Comparison of ENCODE assay signal across 9 cellular contexts in the genomic region with DNA sequence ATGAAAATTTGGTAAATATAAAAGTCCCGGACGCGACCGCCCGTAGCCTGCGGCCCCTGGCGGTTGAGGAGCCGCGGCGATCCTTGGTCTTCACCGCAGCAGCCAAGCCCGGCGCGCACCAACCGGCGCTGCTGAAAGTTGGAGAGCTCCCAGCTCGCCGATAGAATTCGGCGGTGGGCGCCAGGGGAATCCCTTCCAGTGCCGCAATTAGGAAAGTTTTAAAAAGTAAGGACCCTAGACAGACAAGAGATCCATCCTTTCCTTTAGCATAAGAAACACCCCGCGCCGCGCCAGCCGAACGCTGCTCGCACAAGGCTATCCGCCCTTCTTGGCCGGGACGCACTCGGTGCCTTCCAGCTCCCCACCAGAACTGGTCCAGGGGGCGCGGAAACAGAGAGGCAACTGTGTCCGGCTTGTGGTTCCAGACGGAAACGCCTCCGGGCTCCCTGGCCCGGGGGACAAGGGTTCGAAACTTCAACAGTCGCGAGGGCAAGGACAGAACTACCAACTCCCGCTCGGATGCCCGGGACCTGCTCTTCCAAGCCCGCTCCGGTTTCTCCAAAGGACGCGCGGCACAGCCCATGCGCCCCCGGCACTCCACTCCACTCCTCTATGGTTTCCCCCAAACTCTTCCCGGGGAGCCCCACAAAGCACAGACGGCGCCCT. TPM values are rescaled to one million over a fixed set of nuclear protein-coding genes. Genes with fewer than 3 reads are reported as not detected.
DNase-seq lines count a peak whose midpoint lies in the region; ATAC-seq, FAIRE-seq and TF ChIP-seq lines count a peak whose summit lies in the region.
"Had no signal": no experiment of that assay in that cellular context is flagged by ENCODE, and none has a peak within 500 bp of the region (broad histone marks: within the 10 kb centered on the region; RNA-seq: fewer than 3 reads in every experiment).

No MANE protein-coding gene starts in this region.

- ATAC-seq in GM19438 (IDR thresholded peaks at IDR 0.05; ENCODE audit: low read depth, unreplicated experiment), result peak; percentile 32
- ATAC-seq in HepG2, result peak; percentile 71
- ATAC-seq in stimulated activated naive CD8-positive, alpha-beta T cell treated with anti-CD3 and anti-CD28 coated beads, Interleukin-15, amount 100 ng/mL, for 72 hours, result peak; percentile 21
- no peak for ATAC-seq in GM18861 (IDR thresholded peaks at IDR 0.05; ENCODE audit: unreplicated experiment)

- H3K4me3 Mint-ChIP-seq in stimulated activated naive CD8-positive, alpha-beta T cell treated with anti-CD3 and anti-CD28 coated beads, Interleukin-15, amount 100 ng/mL, for 72 hours, result peak overlapping the region; percentile 81 to 87

- FAIRE-seq in D721Med (lab: Jason Lieb, UNC) (no peak), HepG2 (lab: Jason Lieb, UNC) (no peak)
- FAIRE-seq: TTC549 had no signal

- H3K9ac ChIP-seq in OCI-LY3 (ENCODE audit: low read length) (peak overlapping the region; percentile 89), colonic mucosa (ENCODE audit: low read depth in 2 of 2, low read length in 2 of 2) (no peak overlapping the region), HepG2 (ENCODE audit: insufficient read depth, low read depth, low read length) (no peak overlapping the region)

- peak overlapping the region; percentile 75 for H3K27ac ChIP-seq in OCI-LY3 (ENCODE audit: low read length)
- no peak overlapping the region for H3K27ac ChIP-seq in colonic mucosa
- no peak overlapping the region for H3K27ac ChIP-seq in HepG2 (ENCODE audit: extremely low read length, insufficient read depth, low read length)

- H3K36me3 ChIP-seq in OCI-LY3 (replicated peaks; ENCODE audit: low read depth, low read length) (peaks cover 35% of the 10 kb centered on the region), colonic mucosa (no peaks in the 10 kb centered on the region), HepG2 (replicated peaks in 1 of 2; ENCODE audit: control insufficient read depth in 1 of 2, insufficient read depth in 2 of 2, low read length in 2 of 2) (no peaks in the 10 kb centered on the region)

- H3K4me3 ChIP-seq in OCI-LY3 (ENCODE audit: low read length), result peak overlapping the region; percentile 89
- peak overlapping the region; percentile 37 for H3K4me3 ChIP-seq in colonic mucosa
- H3K4me3 ChIP-seq in HepG2 (replicated peaks in 1 of 3; ENCODE audit: insufficient read depth in 1 of 3, low read depth in 2 of 3, low read length in 3 of 3), result peak overlapping the region in 1 of 3 experiments; percentile 10; a peak in 1 of 6 replicates

- TF ChIP-seq CTCF in D721Med (IDR thresholded peaks at IDR 0.05; ENCODE audit: insufficient read depth, missing control alignments), result peak; percentile 49
- peak; percentile 65 for TF ChIP-seq CTCF in OCI-LY3 (IDR thresholded peaks at IDR 0.05; ENCODE audit: low read depth, low read length)
- TF ChIP-seq CTCF in colonic mucosa (IDR thresholded peaks at IDR 0.05), result peak; percentile 21
- peak; percentile 52 for TF ChIP-seq CTCF in HepG2 (CRISPR knock-in tag; IDR thresholded peaks at IDR 0.05)

- intact Hi-C loops in colonic mucosa (cut with DNase I) (loop anchor here (10.0 kb wide), 1 partner anchor 230 kb away; no protein-coding TSS in a partner anchor), HepG2 (cut with micrococcal nuclease; ENCODE audit: unreplicated experiment) (loop anchor here (5.0 kb wide), 1 partner anchor 243 kb away; no protein-coding TSS in a partner anchor)

- H4K20me1 ChIP-seq in OCI-LY3 (ENCODE audit: insufficient read depth, low read length) (peaks cover 46% of the 10 kb centered on the region), HepG2 (ENCODE audit: insufficient read depth, low read length) (no peaks in the 10 kb centered on the region)

- TF ChIP-seq POLR2A in HepG2 (IDR thresholded peaks at IDR 0.05; ENCODE audit: insufficient read depth in 1 of 2, low read depth in 2 of 2, low read length in 2 of 2), result no peak

- H3K27me3 Mint-ChIP-seq in stimulated activated naive CD8-positive, alpha-beta T cell treated with anti-CD3 and anti-CD28 coated beads, Interleukin-15, amount 100 ng/mL, for 72 hours, result peaks cover 61% of the 10 kb centered on the region

- H3K79me2 ChIP-seq in OCI-LY3 (ENCODE audit: low read length) (peaks cover 75% of the 10 kb centered on the region), HepG2 (ENCODE audit: insufficient read depth, low read length) (no peaks in the 10 kb centered on the region)

- no peak for TF ChIP-seq EP300 in HepG2 (IDR thresholded peaks at IDR 0.05; ENCODE audit: low read depth in 2 of 2, low read length in 2 of 2)
- TF ChIP-seq EP300 in HepG2 (CRISPR knock-in tag; IDR thresholded peaks at IDR 0.05; ENCODE audit: borderline replicate concordance), result no peak

- TF ChIP-seq RAD21 in HepG2 (CRISPR knock-in tag; IDR thresholded peaks at IDR 0.05), result no peak

- CTCF ChIA-PET in HepG2 (lab: Yijun Ruan, JAX; ENCODE audit: low intra/inter-chr PET ratio, low total read pairs), result no interaction called here

- in situ Hi-C loops in HepG2 (cut with HindIII; ENCODE audit: extremely low pct_ligation_motif_present, low pct_unique_long_range_greater_than_20kb), result loop anchor here (25.0 kb wide), 1 partner anchor 453 kb away; no protein-coding TSS in a partner anchor

- BruUV-seq in HepG2 (replicated peaks; lab: Mats Ljungman, UMichigan), result no TSS peak

- H3K4me1 ChIP-seq in OCI-LY3 (ENCODE audit: low read length) (peaks cover 46% of the 10 kb centered on the region), colonic mucosa (peaks cover 5% of the 10 kb centered on the region), HepG2 (ENCODE audit: insufficient read depth, low read length) (peaks cover 17% of the 10 kb centered on the region)

- DNase-seq in D721Med (ENCODE audit: insufficient read length, low spot score) (no peak), colonic mucosa (peak; percentile 34), HepG2 (ENCODE audit: low spot score) (peak; percentile 8), COLO829 (ENCODE audit: low spot score) (no peak)
- DNase-seq in stimulated activated naive CD8-positive, alpha-beta T cell treated with anti-CD3 and anti-CD28 coated beads, Interleukin-15, amount 100 ng/mL, for 72 hours, result peak; percentile 20 to 26

- H2AFZ ChIP-seq in OCI-LY3 (ENCODE audit: low read depth, low read length) (no peak overlapping the region), HepG2 (ENCODE audit: low read length) (no peak overlapping the region)

- no peaks in the 10 kb centered on the region for H3K9me3 Mint-ChIP-seq in stimulated activated naive CD8-positive, alpha-beta T cell treated with anti-CD3 and anti-CD28 coated beads, Interleukin-15, amount 100 ng/mL, for 72 hours

- H3K4me2 ChIP-seq in OCI-LY3 (ENCODE audit: low read length) (peak overlapping the region; percentile 89), HepG2 (ENCODE audit: low read depth, low read length) (peak overlapping the region; percentile 27; the same call in 1 of the 2 replicates)

- H3K9me3 ChIP-seq in OCI-LY3 (ENCODE audit: insufficient read depth, low read length), result no peaks in the 10 kb centered on the region
- H3K9me3 ChIP-seq in colonic mucosa, result no peaks in the 10 kb centered on the region
- H3K9me3 ChIP-seq in HepG2 (ENCODE audit: low read length), result no peaks in the 10 kb centered on the region

- 5% methylated on average over 37 of the region's 56 CpGs for WGBS in HepG2 (ENCODE audit: low lambda C conversion rate)

- H3K27me3 ChIP-seq in OCI-LY3 (ENCODE audit: low read depth, low read length), result no peaks in the 10 kb centered on the region
- peaks cover 7% of the 10 kb centered on the region for H3K27me3 ChIP-seq in colonic mucosa
- peaks cover 2 to 38% of the 10 kb centered on the region in 2 experiments; a peak in 3 of 5 replicates for H3K27me3 ChIP-seq in HepG2 (ENCODE audit: control insufficient read depth in 1 of 2, insufficient read depth in 2 of 2, low read length in 2 of 2)

- peaks cover 38% of the 10 kb centered on the region for H3K4me1 Mint-ChIP-seq in stimulated activated naive CD8-positive, alpha-beta T cell treated with anti-CD3 and anti-CD28 coated beads, Interleukin-15, amount 100 ng/mL, for 72 hours

- POLR2A ChIA-PET in HepG2 (lab: Yijun Ruan, JAX), result no interaction called here

- peak overlapping the region in 1 of 2 donors; percentile 43 for H3K27ac Mint-ChIP-seq in stimulated activated naive CD8-positive, alpha-beta T cell treated with anti-CD3 and anti-CD28 coated beads, Interleukin-15, amount 100 ng/mL, for 72 hours

TF ChIP-seq in HepG2, 621 proteins besides CTCF, POLR2A, EP300 and RAD21 (continues in another document):
- TF ChIP-seq ZSCAN9 (CRISPR knock-in tag; IDR thresholded peaks at IDR 0.05; ENCODE audit: borderline replicate concordance) (no peak), ZNF207 (IDR thresholded peaks at IDR 0.05; ENCODE audit: borderline replicate concordance) (no peak), ATAD3A (CRISPR knock-in tag; IDR thresholded peaks at IDR 0.05) (no peak), HDAC6 (IDR thresholded peaks at IDR 0.05; ENCODE audit: low read depth, low read length) (peak; percentile 95), ZFP41 (CRISPR knock-in tag; IDR thresholded peaks at IDR 0.05; ENCODE audit: borderline replicate concordance) (no peak), BORCS8-MEF2B (CRISPR knock-in tag; IDR thresholded peaks at IDR 0.05) (no peak), ZSCAN22 (CRISPR knock-in tag; IDR thresholded peaks at IDR 0.05) (no peak)

RNA-seq across cellular contexts. Expression of gene FAM78B, which starts 1.7 kb away (rescaled TPM):
- total RNA-seq in colonic mucosa, result 1 to 10 TPM in 1 of 2 donors, under 1 TPM in 1; 0.69 to 1.2 TPM
- 0.29 and 0.31 TPM in 2 replicates for total RNA-seq in HepG2 (2016; rRNA removed; fragmentation: Illumina TruSeq; extraction: Trizol)
- total RNA-seq in HepG2 (2016; cell fraction: cytosol; rRNA removed; fragmentation: Illumina TruSeq; extraction: Trizol; ENCODE audit: low read depth), result 0.26 and 0.30 TPM in 2 replicates
- 0.30 and 0.34 TPM in 2 replicates for total RNA-seq in HepG2 (2016; cell fraction: insoluble cytoplasmic fraction; rRNA removed; fragmentation: Illumina TruSeq; extraction: Trizol)
- 0.56 and 0.65 TPM in 2 replicates for total RNA-seq in HepG2 (2016; cell fraction: membrane; rRNA removed; fragmentation: Illumina TruSeq; extraction: Trizol)
- total RNA-seq in HepG2 (2016; cell fraction: nucleus; rRNA removed; fragmentation: Illumina TruSeq; extraction: Trizol), result 0.59 and 0.60 TPM in 2 replicates
- 0.10 and 0.22 TPM in 2 replicates for polyA plus RNA-seq in HepG2 (2011; rRNA removed)
- 0.08 and 0.15 TPM in 2 replicates for polyA plus RNA-seq in HepG2 (2011; cell fraction: cytosol; rRNA removed)
- 0.13 and 0.21 TPM in 2 replicates for polyA plus RNA-seq in HepG2 (2011; cell fraction: nucleus; rRNA removed)
- 0.09 TPM in 1 of 2 replicates, not detected in the other for polyA plus RNA-seq in HepG2 (2012)
- polyA plus RNA-seq in HepG2 (2016; cell fraction: cytosol; fragmentation: Illumina TruSeq; extraction: Trizol; ENCODE audit: low read depth), result 0.40 and 0.63 TPM in 2 replicates
- polyA plus RNA-seq in HepG2 (2016; cell fraction: insoluble cytoplasmic fraction; fragmentation: Illumina TruSeq; extraction: Trizol; ENCODE audit: low read depth), result 0.29 and 0.36 TPM in 2 replicates
- polyA plus RNA-seq in HepG2 (2016; cell fraction: membrane; fragmentation: Illumina TruSeq; extraction: Trizol; ENCODE audit: low read depth), result 0.38 and 0.53 TPM in 2 replicates
- polyA plus RNA-seq in HepG2 (2016; cell fraction: nucleus; fragmentation: Illumina TruSeq; extraction: Trizol; ENCODE audit: insufficient read depth, low read depth), result 0.73 and 0.78 TPM in 2 replicates
- 0.54 TPM in 1 of 2 replicates, not detected in the other for polyA minus RNA-seq in HepG2 (2011; rRNA and poly(A)+ RNA removed; ENCODE audit: low replicate concordance)
- polyA minus RNA-seq in HepG2 (2011; cell fraction: cytosol; rRNA and poly(A)+ RNA removed), result not detected in 2 replicates
- polyA minus RNA-seq in HepG2 (2011; cell fraction: nucleus; rRNA and poly(A)+ RNA removed), result 0.37 and 0.52 TPM in 2 replicates

Comparison
In these comparisons a context has a peak if more than half of its experiments do, and no peak if none do; other contexts are left out.
1. DNase-seq: peak in colonic mucosa (single experiment), HepG2 (single experiment) and stimulated activated naive CD8-positive, alpha-beta T cell treated with anti-CD3 and anti-CD28 coated beads, Interleukin-15, amount 100 ng/mL, for 72 hours (2 of 2); none in D721Med (single experiment) and COLO829 (single experiment).
2. Peak in every context shown above with its lines, with median percentiles within 50 percentile points of each other: CTCF ChIP-seq.